16 cellular contexts compared by ENCODE assay signal in the genomic region with DNA sequence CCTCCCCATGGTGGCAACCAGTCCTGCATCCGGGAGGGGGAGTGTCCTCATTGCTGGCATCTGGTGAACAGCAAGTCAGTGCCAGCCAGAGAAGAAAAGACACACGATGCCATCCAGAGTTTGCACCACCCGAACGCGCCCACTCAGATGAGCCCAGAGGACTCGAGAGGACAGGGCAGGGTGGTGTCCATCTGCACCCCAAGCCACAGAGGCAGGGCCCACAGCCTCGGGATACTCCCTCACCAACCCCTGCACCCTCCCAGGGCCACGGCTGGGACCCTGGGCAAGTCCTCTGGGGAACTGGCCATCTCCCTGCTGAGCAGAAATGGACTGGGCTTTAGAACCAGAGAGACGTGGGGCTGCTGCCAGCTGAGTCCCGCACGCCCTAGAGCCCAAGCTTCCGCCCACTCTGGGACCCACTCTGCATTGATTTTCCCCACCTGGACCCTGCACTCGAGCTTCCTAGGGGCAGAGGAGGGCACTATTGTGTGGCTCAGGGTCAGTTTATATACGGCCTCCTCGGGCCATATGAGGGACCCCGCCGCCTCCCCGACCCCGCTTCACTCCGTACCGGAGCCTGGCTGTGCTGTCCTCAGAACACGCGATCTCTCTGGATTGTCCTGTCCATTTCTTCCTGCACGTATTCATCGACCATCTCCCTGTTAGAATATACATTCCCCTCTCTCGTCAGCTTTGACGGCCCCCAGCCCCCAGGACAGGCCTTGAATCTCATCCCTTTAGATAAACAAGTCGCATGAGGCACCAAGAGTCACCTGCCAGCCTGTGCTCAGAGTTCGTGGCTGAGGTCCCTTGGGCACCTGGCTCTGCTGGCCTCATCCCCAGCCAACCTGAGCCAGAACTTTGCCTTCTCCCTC. TPM values are rescaled to one million over a fixed set of nuclear protein-coding genes. Genes with fewer than 3 reads are reported as not detected.
DNase-seq lines count a peak whose midpoint lies in the region; ATAC-seq and TF ChIP-seq lines count a peak whose summit lies in the region.
"Not testable (repeated sequence)": the region's sequence is repeated elsewhere in the genome, so short reads cannot be mapped to it uniquely, and the experiment has no call there.
"Had no signal": no experiment of that assay in that cellular context is flagged by ENCODE, and none has a peak within 500 bp of the region (broad histone marks: within the 10 kb centered on the region; RNA-seq: fewer than 3 reads in every experiment).

No MANE protein-coding gene starts in this region.

- not testable (repeated sequence) for H3K9me3 ChIP-seq in Panc1 (ENCODE audit: control insufficient read depth, insufficient read depth, low read depth, low read length); body of pancreas; neuronal stem cell (replicated peaks in 1 of 2; ENCODE audit: control insufficient read depth in 2 of 2, insufficient read depth in 1 of 2, low read depth in 1 of 2, low read length in 2 of 2); testis; aorta (ENCODE audit: control insufficient read depth, low read length)

- not testable (repeated sequence) for H3K27ac ChIP-seq in Panc1 (ENCODE audit: low read length); body of pancreas; neuronal stem cell (replicated peaks; ENCODE audit: low read length); testis; aorta (ENCODE audit: low read depth in 1 of 2, low read length in 2 of 2)

- not testable (repeated sequence) for H2BK5ac ChIP-seq in neuronal stem cell (ENCODE audit: low read length)

- H3K9ac ChIP-seq in neuronal stem cell (ENCODE audit: low read depth, low read length, poor library complexity): not testable (repeated sequence)

- H2BK15ac ChIP-seq in neuronal stem cell (ENCODE audit: low read length): not testable (repeated sequence)

- in situ Hi-C loops in Panc1 (cut with HindIII; ENCODE audit: low pct_unique_long_range_greater_than_20kb, low sequenced_read_pairs): not testable (repeated sequence)

- not testable (repeated sequence) for H3K27me3 ChIP-seq in Panc1 (ENCODE audit: control insufficient read depth, insufficient read depth, low read length); body of pancreas; testis; aorta (ENCODE audit: control insufficient read depth in 1 of 2, insufficient read depth in 2 of 2, low read length in 1 of 2)
- peaks cover 0 to 36% (median 5%) of the 10 kb centered on the region in 3 experiments for H3K27me3 ChIP-seq in neuronal stem cell (ENCODE audit: control insufficient read depth in 3 of 3, insufficient read depth in 3 of 3, low read depth in 1 of 3, low read length in 3 of 3)

- H3K36me3 ChIP-seq in Panc1 (ENCODE audit: control insufficient read depth, insufficient read depth, low read length); body of pancreas (replicated peaks in 1 of 2; ENCODE audit: insufficient read depth in 1 of 2, low read depth in 2 of 2); neuronal stem cell (replicated peaks in 1 of 2; ENCODE audit: control insufficient read depth in 2 of 2, insufficient read depth in 2 of 2, low read length in 2 of 2); testis (ENCODE audit: low read depth, missing control alignments); aorta (ENCODE audit: control insufficient read depth in 1 of 2, insufficient read depth in 2 of 2, low read length in 1 of 2): not testable (repeated sequence)

- H2BK12ac ChIP-seq in neuronal stem cell (ENCODE audit: low read length): not testable (repeated sequence)

- not testable (repeated sequence) for TF ChIP-seq CTCF in Panc1 (IDR thresholded peaks at IDR 0.05); body of pancreas (IDR thresholded peaks at IDR 0.05); testis (IDR thresholded peaks at IDR 0.05)

- not testable (repeated sequence) for H2AK5ac ChIP-seq in neuronal stem cell (ENCODE audit: low read depth, low read length)

- 58 to 64% methylated on average over 20 to 27 of the region's 29 CpGs for WGBS in body of pancreas, 2 donors
- WGBS in neuronal stem cell (ENCODE audit: extremely low coverage in 2 of 2, insufficient read length in 2 of 2, insufficient replicate concordance in 1 of 2), 2 donors: no CpG with 5 or more reads among the region's 29 CpGs
- 76 to 77% methylated on average over 26 to 28 of the region's 29 CpGs for WGBS in testis, 2 donors
- 77 to 79% methylated on average over 25 to 29 of the region's 29 CpGs for WGBS in aorta, 2 donors

- not testable (repeated sequence) for H3K23ac ChIP-seq in neuronal stem cell (ENCODE audit: low read depth, low read length, poor library complexity)

- not testable (repeated sequence) for H3K4me1 ChIP-seq in Panc1 (ENCODE audit: control insufficient read depth, insufficient read depth, low read length); body of pancreas; neuronal stem cell (ENCODE audit: control insufficient read depth in 2 of 2, insufficient read depth in 1 of 2, low read depth in 1 of 2, low read length in 2 of 2); testis; aorta (ENCODE audit: control insufficient read depth in 1 of 2, insufficient read depth in 2 of 2, low read length in 2 of 2)

- not testable (repeated sequence) for TF ChIP-seq POLR2A in body of pancreas (IDR thresholded peaks at IDR 0.05); testis (IDR thresholded peaks at IDR 0.05)

- ATAC-seq in Panc1: 0 out of 2 replicates have a peak, but pooled peaks have one; percentile 35
- peak; percentile 7 for ATAC-seq in body of pancreas
- ATAC-seq in sciatic nerve; aorta (ENCODE audit: low FRiP score): not testable (repeated sequence)

- intact Hi-C loops in Panc1 (cut with micrococcal nuclease; ENCODE audit: unreplicated experiment); body of pancreas (cut with DNase I); sciatic nerve (cut with DNase I); testis (cut with DNase I; ENCODE audit: low total_unique reads); aorta (cut with DNase I): not testable (repeated sequence)

- not testable (repeated sequence) for H3K79me1 ChIP-seq in neuronal stem cell (ENCODE audit: low read depth, low read length)

- not testable (repeated sequence) for H3K18ac ChIP-seq in neuronal stem cell (ENCODE audit: low read length)

- not testable (repeated sequence) for H3K14ac ChIP-seq in neuronal stem cell (ENCODE audit: low read length)

- H2AFZ ChIP-seq in neuronal stem cell (ENCODE audit: low read length): not testable (repeated sequence)

- not testable (repeated sequence) for H3K4ac ChIP-seq in neuronal stem cell (ENCODE audit: low read length)

- peak; percentile 3 for DNase-seq in AG20443 (ENCODE audit: low spot score)
- DNase-seq in Panc1 (ENCODE audit: low read depth, low spot score); body of pancreas; neuronal stem cell (ENCODE audit: low spot score): not testable (repeated sequence)
- peak; percentile 43 for DNase-seq in islet precursor cell
- peak; percentile 25 for DNase-seq in sciatic nerve (ENCODE audit: low spot score)
- peak; percentile 33 for DNase-seq in testis
- DNase-seq in aorta: peak; percentile 30 to 55

- not testable (repeated sequence) for H4K91ac ChIP-seq in neuronal stem cell (ENCODE audit: low read depth, low read length, poor library complexity)

- not testable (repeated sequence) for H3K4me3 ChIP-seq in Panc1 (ENCODE audit: low read depth in 2 of 2, low read length in 2 of 2); body of pancreas; neuronal stem cell (ENCODE audit: low read length in 2 of 2); testis; aorta (ENCODE audit: low read length in 2 of 2)

- CTCF ChIA-PET in Panc1 (lab: Charles Lee): not testable (repeated sequence)

- H4K8ac ChIP-seq in neuronal stem cell (ENCODE audit: low read depth, low read length): peak overlapping the region; percentile 43

- H2BK120ac ChIP-seq in neuronal stem cell (ENCODE audit: low read depth, low read length): not testable (repeated sequence)

- H3K4me2 ChIP-seq in neuronal stem cell (ENCODE audit: insufficient read depth, low read length, poor library complexity, severe bottlenecking): not testable (repeated sequence)

- POLR2A ChIA-PET in Panc1 (lab: Charles Lee): not testable (repeated sequence)

- not testable (repeated sequence) for BruUV-seq in Panc1 (replicated peaks; lab: Mats Ljungman, UMichigan)

RNA-seq across cellular contexts. Expression of gene OBP2B, which starts 0.5 kb away (rescaled TPM):
- not detected for total RNA-seq in Panc1 (2021; ENCODE audit: unreplicated experiment)
- not detected for polyA plus RNA-seq in Panc1 (2012; ENCODE audit: insufficient read length)
- not detected for total RNA-seq in body of pancreas
- not detected for polyA plus RNA-seq in neuronal stem cell (2013, experiment 1 of 2)
- polyA plus RNA-seq in neuronal stem cell (2013, experiment 2 of 2): not detected
- total RNA-seq in sciatic nerve: not detected
- 10 to 100 TPM; 34.0 to 53.0 TPM for total RNA-seq in testis
- polyA plus RNA-seq in testis (ENCODE audit: insufficient read depth, low read depth, low replicate concordance): 35.1 TPM
- total RNA-seq in aorta: not detected
- polyA plus RNA-seq in aorta: not detected
- total RNA-seq: CD4-positive, alpha-beta memory T cell; Daoy; GM23248; H4; HFFc6; HT1080 had no signal
- polyA plus RNA-seq: A549; CD14-positive monocyte; CD4-positive, alpha-beta memory T cell; GM23248 had no signal

RNA-seq across cellular contexts. Expression of gene GBGT1, which starts 45.9 kb away (rescaled TPM):
- total RNA-seq in Panc1 (2021; ENCODE audit: unreplicated experiment) (1.8 TPM), body of pancreas (1 to 10 TPM; 5.4 to 9.2 TPM), sciatic nerve (23.2 TPM), testis (10 to 100 TPM in 1 of 2 donors, 1 to 10 TPM in 1; 5.6 to 11.2 TPM), aorta (10 to 100 TPM; 12.9 to 28.9 TPM)
- 2.6 TPM for polyA plus RNA-seq in Panc1 (2012; ENCODE audit: insufficient read length)
- polyA plus RNA-seq in neuronal stem cell (2013, experiment 1 of 2): 2.2 TPM
- 1.8 TPM for polyA plus RNA-seq in neuronal stem cell (2013, experiment 2 of 2)
- polyA plus RNA-seq in testis (ENCODE audit: insufficient read depth, low read depth, low replicate concordance) (4.0 TPM), aorta (1 to 10 TPM; 2.8 to 5.5 TPM)
- total RNA-seq: H4 had no signal

Comparison
In these comparisons a context has a peak if more than half of its experiments do, and no peak if none do; other contexts are left out.
1. RNA of gene OBP2B, which starts 0.5 kb away (total RNA-seq): 34.0 to 53.0 TPM in testis; not detected in Panc1 (single experiment), not detected in body of pancreas, not detected in sciatic nerve (single experiment) and not detected in aorta; every median in the first group is over 10 times any median in the second.